In the genomic region with DNA sequence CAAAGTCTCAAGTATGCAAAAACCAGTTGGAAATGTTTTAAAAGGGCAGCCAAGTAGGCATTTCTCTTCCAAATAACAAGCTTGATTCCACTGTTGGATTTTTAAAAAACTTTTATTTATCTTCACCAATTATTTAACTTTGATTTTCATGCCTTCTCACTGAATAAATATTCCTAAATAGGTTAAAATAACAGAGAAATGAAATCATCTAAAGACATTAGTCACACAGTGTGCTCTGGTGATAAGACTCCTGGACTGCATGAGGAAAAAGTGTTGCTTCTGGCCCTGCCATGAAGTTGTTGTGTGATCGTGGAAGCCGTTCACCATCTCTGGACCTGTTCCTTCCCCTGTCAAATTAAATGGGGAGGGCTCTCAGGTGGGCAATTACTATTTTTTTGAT, we compare ENCODE assay signal across 22 cellular contexts. TPM values are rescaled to one million over a fixed set of nuclear protein-coding genes. Genes with fewer than 3 reads are reported as not detected.
DNase-seq lines count a peak whose midpoint lies in the region; ATAC-seq and TF ChIP-seq lines count a peak whose summit lies in the region.
"Had no signal": no experiment of that assay in that cellular context is flagged by ENCODE, and none has a peak within 500 bp of the region (broad histone marks: within the 10 kb centered on the region; RNA-seq: fewer than 3 reads in every experiment).

No MANE protein-coding gene starts in this region.

- peak overlapping the region; percentile 38 for H3K4me2 ChIP-seq in osteoblast (ENCODE audit: insufficient read depth, low read length)

- no peaks in the 10 kb centered on the region for H3K4me1 ChIP-seq in RWPE2 (ENCODE audit: insufficient read depth, poor library complexity, severe bottlenecking)
- peaks cover 16% of the 10 kb centered on the region for H3K4me1 ChIP-seq in osteoblast (ENCODE audit: insufficient read depth, low read length)
- no peaks in the 10 kb centered on the region for H3K4me1 ChIP-seq in gastrocnemius medialis
- H3K4me1 ChIP-seq: colonic mucosa, upper lobe of right lung had no signal

- no peak overlapping the region for H2AFZ ChIP-seq in osteoblast (ENCODE audit: low read length)

- peak; percentile 14 for DNase-seq in Caki2 (ENCODE audit: low read depth)
- DNase-seq in RWPE2 (ENCODE audit: low spot score) = no peak
- DNase-seq in fibroblast of gingiva (ENCODE audit: low read depth) = peak; percentile 50
- DNase-seq in osteoblast (ENCODE audit: insufficient read length, low spot score, missing footprints) = no peak
- no peak for DNase-seq in LoVo (ENCODE audit: low spot score)
- no peak for DNase-seq in gastrocnemius medialis
- DNase-seq: activated B cell treated with CpG ODN at 0.5 μM for 24 hours; activated CD8-positive, alpha-beta memory T cell treated with anti-CD3 and anti-CD28 coated beads for 24 hours; colonic mucosa; COR-L47; H7; MV-4-11; NCI-H2029; NCI-H510A treated with DMSO at 0.1 percent for 48 hours; occipital lobe; SIG-M5; stimulated activated CD4-positive, alpha-beta T cell treated with anti-CD3 and anti-CD28 coated beads, Interleukin-2, amount 100 ng/mL, for 24 hours; upper lobe of right lung had no signal

- H3K4me3 ChIP-seq in RWPE2 (ENCODE audit: severe bottlenecking) (no peak overlapping the region), osteoblast (ENCODE audit: insufficient read depth, low read length) (no peak overlapping the region), gastrocnemius medialis (no peak overlapping the region)
- H3K4me3 ChIP-seq: colonic mucosa, upper lobe of right lung had no signal

- intact Hi-C loops in gastrocnemius medialis (cut with DNase I; ENCODE audit: low total_unique reads) = no loop called here

- no peaks in the 10 kb centered on the region for H4K20me1 ChIP-seq in osteoblast (ENCODE audit: insufficient read depth, low read length)

- H3K27ac ChIP-seq in RWPE2 (ENCODE audit: poor library complexity, severe bottlenecking) = no peak overlapping the region
- peak overlapping the region; percentile 78 for H3K27ac ChIP-seq in osteoblast (ENCODE audit: low read depth, low read length)
- H3K27ac ChIP-seq in gastrocnemius medialis = no peak overlapping the region
- H3K27ac ChIP-seq: colonic mucosa, upper lobe of right lung had no signal

- in situ Hi-C loops in Caki2 (cut with HindIII; ENCODE audit: low pct_unique_long_range_greater_than_20kb, low sequenced_read_pairs) (no loop called here), gastrocnemius medialis (cut with MboI; ENCODE audit: low sequenced_read_pairs in 4 of 4) (loop anchor here in 1 of 4 donors (10.0 kb wide), 1 partner anchor 70 kb away; no protein-coding TSS in a partner anchor)

- ATAC-seq in RWPE2 (ENCODE audit: low read depth) (0 out of 3 replicates have a peak, but pooled peaks have one; percentile 38), gastrocnemius medialis (no peak), HG02852 (IDR thresholded peaks at IDR 0.05; ENCODE audit: unreplicated experiment) (no peak), GM21526 (IDR thresholded peaks at IDR 0.05; ENCODE audit: low FRiP score, unreplicated experiment) (no peak)
- ATAC-seq: activated T-helper 17 cell treated with anti-CD3 and anti-CD28 coated beads, Interleukin-2, amount 50 U/mL, for 72 hours; sciatic nerve; upper lobe of right lung had no signal

- H3K79me2 ChIP-seq in osteoblast (ENCODE audit: insufficient read depth, low read length) = no peaks in the 10 kb centered on the region

- no peaks in the 10 kb centered on the region for H3K36me3 ChIP-seq in RWPE2 (ENCODE audit: low read depth)
- no peaks in the 10 kb centered on the region for H3K36me3 ChIP-seq in osteoblast (ENCODE audit: insufficient read depth, low read length)
- H3K36me3 ChIP-seq in gastrocnemius medialis = no peaks in the 10 kb centered on the region
- H3K36me3 ChIP-seq: colonic mucosa, upper lobe of right lung had no signal

- H3K9me3 ChIP-seq in RWPE2 (ENCODE audit: severe bottlenecking) (no peaks in the 10 kb centered on the region), osteoblast (ENCODE audit: low read depth, low read length) (no peaks in the 10 kb centered on the region), gastrocnemius medialis (no peaks in the 10 kb centered on the region)
- H3K9me3 ChIP-seq: colonic mucosa had no signal

- TF ChIP-seq CTCF in RWPE2 (IDR thresholded peaks at IDR 0.05; ENCODE audit: poor library complexity, severe bottlenecking) = no peak
- no peak for TF ChIP-seq CTCF in osteoblast (IDR thresholded peaks at IDR 0.05; ENCODE audit: extremely low read depth, low read depth, low read length)
- TF ChIP-seq CTCF in gastrocnemius medialis (IDR thresholded peaks at IDR 0.05 in 4 of 5, conservative IDR thresholded peaks at IDR 0.05 in 1 of 5) = no peak

- no peaks in the 10 kb centered on the region for H3K27me3 ChIP-seq in RWPE2 (ENCODE audit: insufficient read depth, poor library complexity, severe bottlenecking)
- H3K27me3 ChIP-seq in osteoblast (ENCODE audit: insufficient read depth, low read length) = no peaks in the 10 kb centered on the region
- H3K27me3 ChIP-seq in gastrocnemius medialis = no peaks in the 10 kb centered on the region
- H3K27me3 ChIP-seq: colonic mucosa, upper lobe of right lung had no signal

- no peak for TF ChIP-seq POLR2A in gastrocnemius medialis (IDR thresholded peaks at IDR 0.05)

RNA-seq across cellular contexts. Expression of gene IGF2R, which starts 33.8 kb away (rescaled TPM):
- total RNA-seq in Caki2 (2014; rRNA removed; shearing (Covaris generic); ENCODE audit: low replicate concordance) = 42.8 and 58.9 TPM in 2 replicates
- 174 and 177 TPM in 2 replicates for total RNA-seq in osteoblast
- 100 to 1,000 TPM in 3 of 4 donors, 10 to 100 TPM in 1; 56.6 to 134 (median 108) TPM for total RNA-seq in gastrocnemius medialis

RNA-seq across cellular contexts. Expression of gene MAS1, which starts 44.3 kb away (rescaled TPM):
- total RNA-seq in Caki2 (2014; rRNA removed; shearing (Covaris generic); ENCODE audit: low replicate concordance) = not detected in 2 replicates
- total RNA-seq in osteoblast (under 0.01 TPM in 1 of 2 replicates, not detected in the other), gastrocnemius medialis (not detected)
- total RNA-seq: activated B cell treated with CpG ODN at 0.5 μM for 24 hours; activated T-helper 17 cell treated with anti-CD3 and anti-CD28 coated beads, Interleukin-2, amount 50 U/mL, for 72 hours; colonic mucosa; H7; occipital lobe; sciatic nerve; upper lobe of right lung had no signal

Comparison
In these comparisons a context has a peak if more than half of its experiments do, and no peak if none do; other contexts are left out.
1. DNase-seq: peak in Caki2 (single experiment) and fibroblast of gingiva (single experiment); none in RWPE2 (single experiment), osteoblast (single experiment), LoVo (single experiment) and gastrocnemius medialis (0 of 2).